ENCODE assay signal across 19 cellular contexts in the genomic region with DNA sequence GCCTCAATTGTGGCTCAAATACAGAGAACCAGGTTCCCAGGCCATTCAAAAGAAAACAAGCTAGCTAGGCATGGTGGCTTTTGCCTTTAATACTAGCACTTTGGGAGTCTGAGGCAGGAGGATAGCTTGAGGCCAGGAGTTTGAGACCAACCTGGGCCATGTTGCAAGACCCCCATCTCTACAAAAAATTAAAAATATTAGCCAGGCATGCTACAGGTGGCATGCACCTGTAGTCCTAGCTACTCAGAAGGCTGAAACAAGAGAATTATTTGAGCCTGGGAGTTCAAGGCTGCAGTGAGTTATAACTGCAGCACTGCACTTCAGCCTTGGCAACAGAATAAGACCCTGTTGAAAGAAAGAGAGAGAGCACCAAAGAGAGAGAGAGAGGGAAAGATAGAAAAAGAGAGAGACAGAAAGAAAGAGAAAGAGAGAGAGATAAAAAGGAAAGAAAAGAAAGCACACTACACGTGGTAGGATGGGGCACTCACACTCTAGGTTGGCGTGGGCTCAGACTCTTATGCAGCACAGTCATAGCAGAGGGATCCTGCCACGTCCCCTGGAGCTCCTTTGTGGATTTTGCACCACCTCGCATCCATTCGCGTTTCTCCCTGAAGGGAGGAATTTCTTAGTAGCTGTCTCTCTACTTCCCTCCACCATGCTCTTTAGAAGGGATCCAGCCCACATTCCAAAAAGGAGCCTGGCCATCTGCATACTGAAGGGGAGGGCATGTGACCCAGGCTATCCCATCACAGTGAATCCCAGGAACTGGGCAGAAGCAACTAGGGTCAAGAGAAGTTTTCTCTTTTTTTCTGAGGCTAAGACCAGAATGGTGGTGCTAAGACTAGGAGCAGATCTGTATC.
A peak's percentile ranks its signal among the peaks of the same experiment; 100 is the strongest.
DNase-seq lines count a peak whose midpoint lies in the region; ATAC-seq, FAIRE-seq and TF ChIP-seq lines count a peak whose summit lies in the region.
"Had no signal": no experiment of that assay in that cellular context is flagged by ENCODE, and none has a peak within 500 bp of the region (broad histone marks: within the 10 kb centered on the region; RNA-seq: fewer than 3 reads in every experiment).

No MANE protein-coding gene starts in this region.

- H3K9me3 Mint-ChIP-seq in WTC11 (no peaks in the 10 kb centered on the region), type B pancreatic cell (no peaks in the 10 kb centered on the region)
- H3K9me3 Mint-ChIP-seq: CD4-positive, alpha-beta T cell had no signal

- DNase-seq in WTC11 (ENCODE audit: low spot score) (no peak), type B pancreatic cell (ENCODE audit: extremely low spot score, unreplicated experiment) (no peak), kidney (no peak)
- DNase-seq: 8988T; AML-193; Calu3; CD4-positive, alpha-beta T cell; DMS 273 treated with DMSO at 0.1 percent for 48 hours; IMR-90; KG1 had no signal

- CTCF ChIA-PET in WTC11 (lab: Charles Lee), result interaction anchor here (2.4 kb wide), 1 partner anchor 23 kb away, joined by 8 read pairs; no protein-coding TSS in a partner anchor

- H3K36me3 ChIP-seq in ES-I3 (ENCODE audit: insufficient read depth, low read length) (no peaks in the 10 kb centered on the region), HUES6 (ENCODE audit: control insufficient read depth, insufficient read depth, low read length) (no peaks in the 10 kb centered on the region), kidney (ENCODE audit: control insufficient read depth in 1 of 2, insufficient read depth in 2 of 2, low read length in 2 of 2) (no peaks in the 10 kb centered on the region)
- H3K36me3 ChIP-seq: BLaER1 treated with 17β-estradiol and CSF1 and Interleukin-3, amounts not matched to agents 10 nM and 100 nM had no signal

- H3K27me3 Mint-ChIP-seq in WTC11 (ENCODE audit: low read depth) (no peaks in the 10 kb centered on the region; the same call in 1 of the 2 replicates), type B pancreatic cell (peaks cover 7% of the 10 kb centered on the region)
- H3K27me3 Mint-ChIP-seq: CD4-positive, alpha-beta T cell had no signal

- no peak for FAIRE-seq in kidney (lab: Jason Lieb, UNC)
- FAIRE-seq: G401.6, GM12891, H54, HTR-8/SVneo had no signal

- intact Hi-C loops in kidney (cut with DNase I), result no loop called here

- H3K27ac Mint-ChIP-seq in WTC11, result peak overlapping the region; percentile 94; the same call in 1 of the 2 replicates
- peak overlapping the region; percentile 7 for H3K27ac Mint-ChIP-seq in type B pancreatic cell
- H3K27ac Mint-ChIP-seq: CD4-positive, alpha-beta T cell had no signal

- H3K9ac ChIP-seq in ES-I3 (ENCODE audit: low read depth, low read length) (peak overlapping the region; percentile 6; the same call in 1 of the 2 replicates), HUES6 (ENCODE audit: low read length) (no peak overlapping the region), kidney (ENCODE audit: low read length in 2 of 2) (no peak overlapping the region)
- H3K9ac ChIP-seq: BLaER1 treated with 17β-estradiol and CSF1 and Interleukin-3, amounts not matched to agents 10 nM and 100 nM had no signal

- H3K4me3 ChIP-seq in HUES6 (ENCODE audit: low read depth, low read length), result no peak overlapping the region
- no peak overlapping the region for H3K4me3 ChIP-seq in kidney (ENCODE audit: low read length in 2 of 2)
- H3K4me3 ChIP-seq: BLaER1 treated with 17β-estradiol and CSF1 and Interleukin-3, amounts not matched to agents 10 nM and 100 nM had no signal

- ATAC-seq in WTC11 (peak; percentile 29), HG02588 (IDR thresholded peaks at IDR 0.05; ENCODE audit: unreplicated experiment) (no peak), GM19397 (IDR thresholded peaks at IDR 0.05; ENCODE audit: unreplicated experiment) (no peak)

- no peaks in the 10 kb centered on the region for H3K27me3 ChIP-seq in HUES6 (ENCODE audit: control insufficient read depth, insufficient read depth, low read length)
- H3K27me3 ChIP-seq: BLaER1 treated with 17β-estradiol and CSF1 and Interleukin-3, amounts not matched to agents 10 nM and 100 nM had no signal

- TF ChIP-seq CTCF in WTC11 (IDR thresholded peaks at IDR 0.05) (no peak), type B pancreatic cell (conservative IDR thresholded peaks at IDR 0.05) (no peak), kidney (IDR thresholded peaks at IDR 0.05; ENCODE audit: borderline replicate concordance, extremely low read depth, insufficient read depth) (no peak)

- POLR2A ChIA-PET in WTC11 (lab: Charles Lee), result no interaction called here

- H3K4me1 ChIP-seq in ES-I3 (ENCODE audit: insufficient read depth, low read length) (peaks cover 43% of the 10 kb centered on the region), HUES6 (ENCODE audit: control insufficient read depth, insufficient read depth, low read length) (peaks cover 47% of the 10 kb centered on the region), kidney (ENCODE audit: control insufficient read depth in 1 of 2, insufficient read depth in 1 of 2, low read depth in 1 of 2, low read length in 2 of 2) (no peaks in the 10 kb centered on the region)

- peak overlapping the region; percentile 15; the same call in 1 of the 2 replicates for H3K27ac ChIP-seq in HUES6 (ENCODE audit: low read depth, low read length)
- H3K27ac ChIP-seq in kidney (ENCODE audit: low read depth in 2 of 2, low read length in 2 of 2), result no peak overlapping the region
- H3K27ac ChIP-seq: BLaER1 treated with 17β-estradiol and CSF1 and Interleukin-3, amounts not matched to agents 10 nM and 100 nM had no signal

- H3K4me1 Mint-ChIP-seq in WTC11 (peaks cover 56% of the 10 kb centered on the region), type B pancreatic cell (ENCODE audit: unreplicated experiment) (peaks cover 36% of the 10 kb centered on the region)

- H3K4me3 Mint-ChIP-seq in WTC11 (no peak overlapping the region), type B pancreatic cell (no peak overlapping the region)
- H3K4me3 Mint-ChIP-seq: CD4-positive, alpha-beta T cell had no signal

- H3K9me3 ChIP-seq in ES-I3 (ENCODE audit: control insufficient read depth, insufficient read depth, low read length) (no peaks in the 10 kb centered on the region), HUES6 (ENCODE audit: control insufficient read depth, insufficient read depth, low read depth, low read length) (no peaks in the 10 kb centered on the region), kidney (ENCODE audit: control insufficient read depth in 1 of 2, low read length in 2 of 2) (no peaks in the 10 kb centered on the region)
- H3K9me3 ChIP-seq: BLaER1 treated with 17β-estradiol and CSF1 and Interleukin-3, amounts not matched to agents 10 nM and 100 nM had no signal

- H3K36me3 Mint-ChIP-seq in WTC11 (no peaks in the 10 kb centered on the region), type B pancreatic cell (no peaks in the 10 kb centered on the region)

TF ChIP-seq in WTC11, 78 proteins besides CTCF, POLR2A, EP300 and RAD21:
- TF ChIP-seq JAZF1 (CRISPR knock-in tag; IDR thresholded peaks at IDR 0.05) (no peak), IRF2 (CRISPR knock-in tag; IDR thresholded peaks at IDR 0.05; ENCODE audit: borderline replicate concordance, low read depth) (no peak)
- TF ChIP-seq, protein P1, sequence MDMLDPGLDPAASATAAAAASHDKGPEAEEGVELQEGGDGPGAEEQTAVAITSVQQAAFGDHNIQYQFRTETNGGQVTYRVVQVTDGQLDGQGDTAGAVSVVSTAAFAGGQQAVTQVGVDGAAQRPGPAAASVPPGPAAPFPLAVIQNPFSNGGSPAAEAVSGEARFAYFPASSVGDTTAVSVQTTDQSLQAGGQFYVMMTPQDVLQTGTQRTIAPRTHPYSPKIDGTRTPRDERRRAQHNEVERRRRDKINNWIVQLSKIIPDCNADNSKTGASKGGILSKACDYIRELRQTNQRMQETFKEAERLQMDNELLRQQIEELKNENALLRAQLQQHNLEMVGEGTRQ (CRISPR knock-in tag; IDR thresholded peaks at IDR 0.05), result peak; percentile 46; the same call in 1 of the 2 replicates
TF ChIP-seq in WTC11: peak in this region for 1.
